Comparison of ENCODE assay signal across 1 cellular context in the genomic region with DNA sequence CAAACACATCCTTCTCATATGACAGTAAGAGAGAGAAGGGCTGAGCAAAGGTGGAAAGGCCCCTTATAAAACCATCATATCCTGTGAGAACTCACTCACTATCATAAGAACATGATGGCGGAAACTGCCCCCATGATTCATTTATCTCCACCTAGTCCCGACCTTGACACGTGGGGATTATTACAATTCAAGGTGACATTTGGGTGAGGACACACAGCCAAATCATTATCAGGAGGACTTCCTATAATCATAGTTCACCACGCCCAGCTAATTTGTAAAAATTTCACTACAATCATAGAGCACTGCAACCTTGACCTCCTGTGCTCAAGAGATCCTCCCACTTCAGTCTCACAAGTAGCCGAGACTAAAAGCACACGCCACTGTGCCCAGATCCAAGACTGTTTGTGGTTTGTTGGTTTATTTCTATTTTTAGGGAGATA.
TF ChIP-seq lines count a peak whose summit lies in the region.

No MANE protein-coding gene starts in this region.

TF ChIP-seq in HEK293T, 16 proteins besides CTCF, POLR2A, EP300 and RAD21 (continued from another document):
- no peak for TF ChIP-seq CTBP1 (IDR thresholded peaks at IDR 0.05; ENCODE audit: borderline replicate concordance)
TF ChIP-seq in HEK293T: peak in this region for 1.
